Comparison of ENCODE assay signal across 13 cellular contexts in the genomic region with DNA sequence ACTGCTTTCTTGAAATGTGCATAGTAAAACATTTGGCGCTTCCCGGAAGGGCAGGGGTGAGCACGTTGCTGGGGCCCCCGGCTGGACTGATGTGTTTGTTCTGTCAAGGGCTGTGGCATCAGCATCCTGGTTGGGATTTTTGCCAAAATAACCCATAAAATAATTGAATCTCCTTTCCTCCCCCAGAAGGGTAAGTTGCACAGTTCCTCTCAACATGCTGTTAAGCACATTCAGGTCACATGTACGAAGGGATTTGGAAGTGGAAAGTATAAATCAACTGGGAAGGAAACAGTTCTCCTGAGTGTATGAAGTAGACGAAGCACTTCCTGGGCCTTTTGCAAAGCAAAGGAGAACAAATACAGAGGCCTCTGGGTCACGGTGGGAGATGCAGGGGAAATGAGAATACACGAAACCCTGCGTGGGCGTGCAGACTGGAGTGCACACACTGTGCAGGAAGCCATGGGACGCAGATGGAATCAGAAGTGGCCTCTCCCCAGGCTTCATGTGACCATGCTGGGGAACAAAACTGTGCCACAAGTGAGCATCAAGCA.
DNase-seq lines count a peak whose midpoint lies in the region; ATAC-seq and TF ChIP-seq lines count a peak whose summit lies in the region.
"Had no signal": no experiment of that assay in that cellular context is flagged by ENCODE, and none has a peak within 500 bp of the region (broad histone marks: within the 10 kb centered on the region; RNA-seq: fewer than 3 reads in every experiment).

No MANE protein-coding gene starts in this region.

- DNase-seq in Daoy (ENCODE audit: low read depth): peak; percentile 7
- DNase-seq in Kasumi-1 (lab: John Stamatoyannopoulos, UW): peak; percentile 73 to 74
- DNase-seq in neural crest cell (ENCODE audit: low read depth, low spot score): no peak
- no peak for DNase-seq in GDM1 (lab: John Stamatoyannopoulos, UW)
- DNase-seq in HK-2 (ENCODE audit: unreplicated experiment): no peak
- DNase-seq: activated effector memory CD4-positive, alpha-beta T cell treated with Interleukin-2 at 50 U/mL for 16 hours; Caco-2; caudate nucleus; HCEC 1CT; NCI-H1694 treated with DMSO at 0.1 percent for 48 hours; SW 1271 had no signal

- ATAC-seq in GM19023 (IDR thresholded peaks at IDR 0.05; ENCODE audit: unreplicated experiment): no peak

- peak overlapping the region; percentile 83 for H3K27ac Mint-ChIP-seq in dendritic cell treated with granulocyte-macrophage colony-stimulating factor and Interleukin-4, amounts not matched to agents 40 ng/mL and 50 ng/mL, for 4 days
- H3K27ac Mint-ChIP-seq in neural crest cell (ENCODE audit: unreplicated experiment): peak overlapping the region; percentile 82

- H3K4me1 Mint-ChIP-seq in dendritic cell treated with granulocyte-macrophage colony-stimulating factor and Interleukin-4, amounts not matched to agents 40 ng/mL and 50 ng/mL, for 4 days (ENCODE audit: low read depth): peaks cover 67% of the 10 kb centered on the region
- peaks cover 25% of the 10 kb centered on the region for H3K4me1 Mint-ChIP-seq in neural crest cell

- no peak for TF ChIP-seq CTCF in neural crest cell (conservative IDR thresholded peaks at IDR 0.05)

- H3K9me3 Mint-ChIP-seq in dendritic cell treated with granulocyte-macrophage colony-stimulating factor and Interleukin-4, amounts not matched to agents 40 ng/mL and 50 ng/mL, for 4 days: peaks cover 18% of the 10 kb centered on the region
- peaks cover 5% of the 10 kb centered on the region for H3K9me3 Mint-ChIP-seq in neural crest cell

- intact Hi-C loops in dendritic cell treated with granulocyte-macrophage colony-stimulating factor and Interleukin-4, amounts not matched to agents 40 ng/mL and 50 ng/mL, for 4 days (cut with micrococcal nuclease): no loop called here

- H3K27me3 Mint-ChIP-seq in dendritic cell treated with granulocyte-macrophage colony-stimulating factor and Interleukin-4, amounts not matched to agents 40 ng/mL and 50 ng/mL, for 4 days: no peaks in the 10 kb centered on the region
- H3K27me3 Mint-ChIP-seq in neural crest cell (ENCODE audit: low read depth): no peaks in the 10 kb centered on the region

- no peaks in the 10 kb centered on the region for H3K36me3 Mint-ChIP-seq in dendritic cell treated with granulocyte-macrophage colony-stimulating factor and Interleukin-4, amounts not matched to agents 40 ng/mL and 50 ng/mL, for 4 days (ENCODE audit: low read depth)
- H3K36me3 Mint-ChIP-seq in neural crest cell (ENCODE audit: low read depth): no peaks in the 10 kb centered on the region

- H3K4me3 Mint-ChIP-seq in dendritic cell treated with granulocyte-macrophage colony-stimulating factor and Interleukin-4, amounts not matched to agents 40 ng/mL and 50 ng/mL, for 4 days: no peak overlapping the region
- no peak overlapping the region for H3K4me3 Mint-ChIP-seq in neural crest cell

Comparison
In these comparisons a context has a peak if more than half of its experiments do, and no peak if none do; other contexts are left out.
1. DNase-seq: peak in Daoy (single experiment) and Kasumi-1 (2 of 2); none in neural crest cell (single experiment), GDM1 (single experiment) and HK-2 (single experiment).